In genomic region chr12:57477710-57478681, GRCh38 we compare ENCODE assay signal across 9 cellular contexts. TPM values are rescaled to one million over a fixed set of nuclear protein-coding genes. Genes with fewer than 3 reads are reported as not detected.
A peak's percentile ranks its signal among the peaks of the same experiment; 100 is the strongest.
DNase-seq lines count a peak whose midpoint lies in the region; ATAC-seq, FAIRE-seq and TF ChIP-seq lines count a peak whose summit lies in the region.
"Had no signal": no experiment of that assay in that cellular context is flagged by ENCODE, and none has a peak within 500 bp of the region (broad histone marks: within the 10 kb centered on the region; RNA-seq: fewer than 3 reads in every experiment).

No MANE protein-coding gene starts in this region.

- H3F3A ChIP-seq in DOHH2 (ENCODE audit: control insufficient read depth, insufficient read depth), result peaks cover 18% of the 10 kb centered on the region

- H3K4me1 ChIP-seq in DOHH2 (ENCODE audit: control insufficient read depth, low read length), result peaks cover 60% of the 10 kb centered on the region
- H3K4me1 ChIP-seq in SJCRH30, result peaks cover 44% of the 10 kb centered on the region

- H3K27me3 ChIP-seq in DOHH2 (ENCODE audit: control insufficient read depth, low read length), result no peaks in the 10 kb centered on the region
- no peaks in the 10 kb centered on the region for H3K27me3 ChIP-seq in SJCRH30
- H3K27me3 ChIP-seq in bronchial epithelial cell (ENCODE audit: control insufficient read depth, insufficient read depth, low read length), result peaks cover 37% of the 10 kb centered on the region

- no peaks in the 10 kb centered on the region for H4K20me1 ChIP-seq in DOHH2 (ENCODE audit: control insufficient read depth, insufficient read depth, low read depth, low read length)

- H3K27me3 Mint-ChIP-seq in natural killer cell treated with Interleukin-12 subunit alpha and Interleukin-12 subunit beta and Interleukin-15 and Interleukin-18, amount 100 ng/mL, for 72 hours, result no peaks in the 10 kb centered on the region

- no peaks in the 10 kb centered on the region for H3K9me3 ChIP-seq in DOHH2 (ENCODE audit: control insufficient read depth, insufficient read depth, low read length)
- H3K9me3 ChIP-seq in SJCRH30 (replicated peaks), result no peaks in the 10 kb centered on the region

- H3K79me2 ChIP-seq in DOHH2 (ENCODE audit: control insufficient read depth, low read length), result peaks cover 24% of the 10 kb centered on the region

- peak overlapping the region; percentile 98 for H3K4me2 ChIP-seq in DOHH2 (ENCODE audit: low read length)

- CTCF ChIA-PET in HEK293T (lab: Yijun Ruan, JAX), result interaction anchor here (1.4 kb wide), 1 partner anchor 19 kb away, joined by 3 read pairs; no protein-coding TSS in a partner anchor

- H3K9me3 Mint-ChIP-seq in natural killer cell treated with Interleukin-12 subunit alpha and Interleukin-12 subunit beta and Interleukin-15 and Interleukin-18, amount 100 ng/mL, for 72 hours, result no peaks in the 10 kb centered on the region

- peaks cover 29% of the 10 kb centered on the region for H3K36me3 ChIP-seq in DOHH2 (ENCODE audit: control insufficient read depth, low read length)
- no peaks in the 10 kb centered on the region for H3K36me3 ChIP-seq in SJCRH30
- no peaks in the 10 kb centered on the region for H3K36me3 ChIP-seq in bronchial epithelial cell (ENCODE audit: control insufficient read depth, insufficient read depth, low read length)

- ATAC-seq in GM21717 (IDR thresholded peaks at IDR 0.05; ENCODE audit: unreplicated experiment), result peak; percentile 46
- ATAC-seq in natural killer cell treated with Interleukin-12 subunit alpha and Interleukin-12 subunit beta and Interleukin-15 and Interleukin-18, amount 100 ng/mL, for 72 hours, result peak; percentile 55 to 67

- FAIRE-seq in bronchial epithelial cell (lab: Jason Lieb, UNC), result no peak
- FAIRE-seq: endothelial cell of umbilical vein had no signal

- POLR2A ChIA-PET in HEK293T (lab: Yijun Ruan, JAX), result interaction anchor here (0.9 to 1.1 kb wide), 2 partner anchors 9 to 22 kb away, joined by 3 to 7 read pairs; no protein-coding TSS in a partner anchor

- H3K27ac ChIP-seq in DOHH2 (ENCODE audit: low read depth, low read length), result peak overlapping the region; percentile 97
- no peak overlapping the region; the same call in 1 of the 2 replicates for H3K27ac ChIP-seq in SJCRH30

- peaks cover 15% of the 10 kb centered on the region for H3K36me3 Mint-ChIP-seq in natural killer cell treated with Interleukin-12 subunit alpha and Interleukin-12 subunit beta and Interleukin-15 and Interleukin-18, amount 100 ng/mL, for 72 hours

- DNase-seq in SJCRH30 (peak; percentile 66 to 73), bronchial epithelial cell (ENCODE audit: low read depth) (peak; percentile 48), cerebellar nuclear complex (lab: John Stamatoyannopoulos, UW) (no peak), amniotic stem cell (lab: John Stamatoyannopoulos, UW) (no peak), HEK293T (ENCODE audit: extremely low spot score) (no peak)
- DNase-seq in natural killer cell treated with Interleukin-12 subunit alpha and Interleukin-12 subunit beta and Interleukin-15 and Interleukin-18, amount 100 ng/mL, for 72 hours (ENCODE audit: low spot score), result no peak

- peak overlapping the region; percentile 89 for H3K4me3 Mint-ChIP-seq in natural killer cell treated with Interleukin-12 subunit alpha and Interleukin-12 subunit beta and Interleukin-15 and Interleukin-18, amount 100 ng/mL, for 72 hours

- H3K4me3 ChIP-seq in DOHH2 (ENCODE audit: low read length), result peak overlapping the region; percentile 90
- no peak overlapping the region for H3K4me3 ChIP-seq in SJCRH30
- H3K4me3 ChIP-seq in bronchial epithelial cell (ENCODE audit: low read depth, low read length), result no peak overlapping the region

- H3K4me1 Mint-ChIP-seq in natural killer cell treated with Interleukin-12 subunit alpha and Interleukin-12 subunit beta and Interleukin-15 and Interleukin-18, amount 100 ng/mL, for 72 hours (ENCODE audit: low read depth in 2 of 2), result peaks cover 67 to 83% of the 10 kb centered on the region in 2 donors

- H3K9me2 ChIP-seq in DOHH2 (replicated peaks; ENCODE audit: control insufficient read depth, low read length), result no peaks in the 10 kb centered on the region

- H3K27ac Mint-ChIP-seq in natural killer cell treated with Interleukin-12 subunit alpha and Interleukin-12 subunit beta and Interleukin-15 and Interleukin-18, amount 100 ng/mL, for 72 hours, result peak overlapping the region; percentile 98 to 100

- no peak for TF ChIP-seq CTCF in DOHH2 (IDR thresholded peaks at IDR 0.05; ENCODE audit: low read depth, low read length, poor library complexity, severe bottlenecking)
- TF ChIP-seq CTCF in bronchial epithelial cell (IDR thresholded peaks at IDR 0.05; ENCODE audit: insufficient read depth, low read length, severe bottlenecking), result no peak

TF ChIP-seq in HEK293T, 16 proteins besides CTCF, POLR2A, EP300 and RAD21:
- no peak for TF ChIP-seq FOXK2 (IDR thresholded peaks at IDR 0.05)
- TF ChIP-seq SP1 (IDR thresholded peaks at IDR 0.05), result no peak
- no peak for TF ChIP-seq SUZ12 (IDR thresholded peaks at IDR 0.05)
- no peak for TF ChIP-seq L3MBTL2 (conservative IDR thresholded peaks at IDR 0.05)
- TF ChIP-seq BHLHE40 (IDR thresholded peaks at IDR 0.05; ENCODE audit: borderline replicate concordance), result no peak
- no peak for TF ChIP-seq PKNOX1 (IDR thresholded peaks at IDR 0.05)
- TF ChIP-seq FOXM1 (IDR thresholded peaks at IDR 0.05; ENCODE audit: borderline replicate concordance), result no peak

RNA-seq across cellular contexts. Expression of gene ARHGAP9, which starts 1.7 kb away (rescaled TPM):
- 5.7 and 9.3 TPM in 2 replicates for total RNA-seq in SJCRH30 (2014; rRNA removed; shearing (Covaris generic))
- not detected in 2 replicates for total RNA-seq in bronchial epithelial cell
- 100 to 1,000 TPM; 138 to 154 TPM for total RNA-seq in natural killer cell treated with Interleukin-12 subunit alpha and Interleukin-12 subunit beta and Interleukin-15 and Interleukin-18, amount 100 ng/mL, for 72 hours

RNA-seq across cellular contexts. Expression of gene MARS1, which starts 9.9 kb away (rescaled TPM):
- total RNA-seq in SJCRH30 (2014; rRNA removed; shearing (Covaris generic)), result 690 and 839 TPM in 2 replicates
- 374 and 477 TPM in 2 replicates for total RNA-seq in bronchial epithelial cell
- 100 to 1,000 TPM; 336 to 446 TPM for total RNA-seq in natural killer cell treated with Interleukin-12 subunit alpha and Interleukin-12 subunit beta and Interleukin-15 and Interleukin-18, amount 100 ng/mL, for 72 hours

RNA-seq across cellular contexts. Expression of gene GLI1, which starts 18.4 kb away (rescaled TPM):
- total RNA-seq in SJCRH30 (2014; rRNA removed; shearing (Covaris generic)), result 171 and 174 TPM in 2 replicates
- under 0.01 and 0.26 TPM in 2 replicates for total RNA-seq in bronchial epithelial cell
- 1 to 10 TPM in 1 of 2 donors, under 1 TPM in 1; 0.61 to 1.0 TPM for total RNA-seq in natural killer cell treated with Interleukin-12 subunit alpha and Interleukin-12 subunit beta and Interleukin-15 and Interleukin-18, amount 100 ng/mL, for 72 hours

RNA-seq across cellular contexts. Expression of gene INHBE, which starts 22.9 kb away (rescaled TPM):
- 17.0 and 32.9 TPM in 2 replicates for total RNA-seq in SJCRH30 (2014; rRNA removed; shearing (Covaris generic))
- total RNA-seq in bronchial epithelial cell, result 0.26 and 1.3 TPM in 2 replicates
- under 1 TPM in 1 of 2 donors, not detected in 1; 0.45 TPM for total RNA-seq in natural killer cell treated with Interleukin-12 subunit alpha and Interleukin-12 subunit beta and Interleukin-15 and Interleukin-18, amount 100 ng/mL, for 72 hours
- total RNA-seq: endothelial cell of umbilical vein had no signal

RNA-seq across cellular contexts. Expression of gene DDIT3, which starts 42.3 kb away (rescaled TPM):
- 68.0 and 91.1 TPM in 2 replicates for total RNA-seq in SJCRH30 (2014; rRNA removed; shearing (Covaris generic))
- 213 and 231 TPM in 2 replicates for total RNA-seq in bronchial epithelial cell
- total RNA-seq in natural killer cell treated with Interleukin-12 subunit alpha and Interleukin-12 subunit beta and Interleukin-15 and Interleukin-18, amount 100 ng/mL, for 72 hours, result 10 to 100 TPM; 22.2 to 39.8 TPM

Comparison
In these comparisons a context has a peak if more than half of its experiments do, and no peak if none do; other contexts are left out.
1. DNase-seq: peak in SJCRH30 (2 of 2) and bronchial epithelial cell (single experiment); none in natural killer cell treated with Interleukin-12 subunit alpha and Interleukin-12 subunit beta and Interleukin-15 and Interleukin-18, amount 100 ng/mL, for 72 hours (single experiment), cerebellar nuclear complex (0 of 2), amniotic stem cell (single experiment) and HEK293T (single experiment).
2. RNA of gene ARHGAP9, which starts 1.7 kb away (total RNA-seq): 138 to 154 TPM in natural killer cell treated with Interleukin-12 subunit alpha and Interleukin-12 subunit beta and Interleukin-15 and Interleukin-18, amount 100 ng/mL, for 72 hours; 5.7 to 9.3 TPM in SJCRH30 and not detected in bronchial epithelial cell; every median in the first group is over 10 times any median in the second.
3. RNA of gene GLI1, which starts 18.4 kb away (total RNA-seq): 171 to 174 TPM in SJCRH30; 0.61 to 1.0 TPM in natural killer cell treated with Interleukin-12 subunit alpha and Interleukin-12 subunit beta and Interleukin-15 and Interleukin-18, amount 100 ng/mL, for 72 hours and under 0.01 to 0.26 TPM in bronchial epithelial cell; every median in the first group is over 10 times any median in the second.